Comparison of ENCODE assay signal across 8 cellular contexts in the genomic region with DNA sequence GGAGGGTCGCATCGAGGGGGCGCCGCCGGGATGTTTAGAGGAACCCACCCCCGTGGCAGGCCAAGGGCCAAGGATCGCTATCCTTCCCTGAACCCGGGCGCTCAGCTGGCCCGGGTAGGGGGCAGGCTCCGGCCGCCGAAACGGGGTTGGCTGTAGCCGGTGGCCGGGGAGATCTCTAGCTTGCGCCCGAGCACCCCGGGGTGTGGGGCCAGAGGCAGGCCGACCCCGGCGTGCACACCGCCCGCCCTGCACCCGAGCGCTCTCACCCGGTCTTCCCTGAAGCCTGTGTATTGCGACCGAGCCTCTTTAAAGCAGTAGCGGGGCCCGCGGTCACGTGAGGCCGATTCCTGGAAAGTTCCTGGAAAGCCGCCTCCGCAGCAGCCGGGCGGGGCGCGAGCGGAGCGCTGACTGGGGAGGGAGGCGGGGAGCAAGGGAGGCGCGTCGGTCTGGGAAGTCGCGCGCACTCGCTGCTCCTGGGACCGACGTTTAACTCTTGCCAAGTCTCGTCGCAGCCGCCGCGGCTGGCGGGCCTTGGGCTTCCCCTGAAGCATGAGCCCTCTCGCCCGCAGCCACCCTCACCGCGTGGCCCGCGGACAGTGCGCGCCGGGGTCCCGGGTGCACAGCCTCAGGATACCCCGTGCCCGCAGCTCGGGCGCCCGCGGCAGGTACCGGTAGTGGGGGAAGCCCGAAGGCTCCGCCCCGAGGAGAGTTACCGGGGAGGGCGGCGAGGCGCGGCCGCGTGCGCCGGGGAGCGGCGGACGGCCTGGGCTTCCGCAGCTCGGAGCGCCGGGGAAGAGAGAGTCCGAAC. TPM values are rescaled to one million over a fixed set of nuclear protein-coding genes. Genes with fewer than 3 reads are reported as not detected.
DNase-seq lines count a peak whose midpoint lies in the region; TF ChIP-seq lines count a peak whose summit lies in the region.

No MANE protein-coding gene starts in this region.

- peak; percentile 7 for TF ChIP-seq POLR2A in esophagus muscularis mucosa (IDR thresholded peaks at IDR 0.05; ENCODE audit: low read depth)

- no peak for TF ChIP-seq CTCF in GM20000 (IDR thresholded peaks at IDR 0.05; ENCODE audit: extremely low read depth, missing control alignments)
- TF ChIP-seq CTCF in esophagus muscularis mucosa (IDR thresholded peaks at IDR 0.05), result no peak

- peaks cover 0 to 19% (median 18%) of the 10 kb centered on the region in 4 donors for H3K36me3 ChIP-seq in esophagus muscularis mucosa
- peaks cover 7 to 10% of the 10 kb centered on the region in 2 donors for H3K36me3 ChIP-seq in muscle layer of duodenum (ENCODE audit: control insufficient read depth in 1 of 2, insufficient read depth in 2 of 2, low read length in 2 of 2)

- intact Hi-C loops in esophagus muscularis mucosa (cut with DNase I), result loop anchor here (2.0 to 5.0 kb wide), 4 partner anchors 107 to 272 kb away; partner anchors contain the start of gene CRADD

- in situ Hi-C loops in Caki2 (cut with HindIII; ENCODE audit: low pct_unique_long_range_greater_than_20kb, low sequenced_read_pairs), result no loop called here

- H3K27me3 ChIP-seq in esophagus muscularis mucosa (peaks cover 0 to 16% (median 0%) of the 10 kb centered on the region in 4 donors), muscle layer of duodenum (ENCODE audit: low read depth, low read length) (no peaks in the 10 kb centered on the region)

- peak overlapping the region; percentile 71 to 90 (median 78) for H3K4me3 ChIP-seq in esophagus muscularis mucosa
- H3K4me3 ChIP-seq in muscle layer of duodenum (ENCODE audit: low read depth in 1 of 2, low read length in 2 of 2), result peak overlapping the region; percentile 87

- no peaks in the 10 kb centered on the region for H3K9me3 ChIP-seq in esophagus muscularis mucosa
- H3K9me3 ChIP-seq in muscle layer of duodenum (ENCODE audit: control insufficient read depth in 1 of 2, low read length in 2 of 2), result no peaks in the 10 kb centered on the region

- H3K4me1 ChIP-seq in esophagus muscularis mucosa (peaks cover 3 to 53% (median 23%) of the 10 kb centered on the region in 4 donors), muscle layer of duodenum (ENCODE audit: control insufficient read depth in 1 of 2, insufficient read depth in 2 of 2, low read length in 2 of 2) (peaks cover 0 to 8% of the 10 kb centered on the region in 2 donors)

- DNase-seq in Caki2 (ENCODE audit: low read depth) (peak; percentile 90), GM20000 (ENCODE audit: low spot score) (peak; percentile 88), HT-29 (ENCODE audit: low spot score) (peak; percentile 81), OCI-M2 (lab: John Stamatoyannopoulos, UW; ENCODE audit: unreplicated experiment) (peak; percentile 40), esophagus muscularis mucosa (ENCODE audit: extremely low spot score) (peak; percentile 99)
- DNase-seq in activated T-cell treated with anti-CD3 and anti-CD28 coated beads, Interleukin-2, amount 50 U/mL, for 48 hours, result peak; percentile 93 to 94
- peak; percentile 83 for DNase-seq in stimulated activated CD8-positive, alpha-beta memory T cell treated with anti-CD3 and anti-CD28 coated beads, Interleukin-7, amount 100 ng/mL, for 24 hours (ENCODE audit: low read depth)

- H3K27ac ChIP-seq in esophagus muscularis mucosa (replicated peaks in 1 of 4), result peak overlapping the region; percentile 91 to 95 (median 92)
- peak overlapping the region; percentile 86 for H3K27ac ChIP-seq in muscle layer of duodenum (ENCODE audit: low read length)

- WGBS in esophagus muscularis mucosa, result 1% methylated on average over 27 of the region's 95 CpGs

- TF ChIP-seq EP300 in esophagus muscularis mucosa (IDR thresholded peaks at IDR 0.05), result no peak

RNA-seq across cellular contexts. Expression of gene SOCS2, which starts 1.7 kb away (rescaled TPM):
- total RNA-seq in Caki2 (2014; rRNA removed; shearing (Covaris generic); ENCODE audit: low replicate concordance), result 4.9 and 7.1 TPM in 2 replicates
- total RNA-seq in HT-29 (2014; rRNA removed; shearing (Covaris generic)), result 0.13 and 1.0 TPM in 2 replicates
- 10 to 100 TPM; 10.4 to 46.7 (median 26.5) TPM for total RNA-seq in esophagus muscularis mucosa

Comparison
In these comparisons a context has a peak if more than half of its experiments do, and no peak if none do; other contexts are left out.
1. Peak in every context shown above with its lines: DNase-seq, H3K4me3 ChIP-seq and H3K27ac ChIP-seq.
2. DNase-seq: peak in every context shown above with its lines; median percentile 99 in esophagus muscularis mucosa; 94 in activated T-cell treated with anti-CD3 and anti-CD28 coated beads, Interleukin-2, amount 50 U/mL, for 48 hours; 90 in Caki2; 88 in GM20000; 83 in stimulated activated CD8-positive, alpha-beta memory T cell treated with anti-CD3 and anti-CD28 coated beads, Interleukin-7, amount 100 ng/mL, for 24 hours; 81 in HT-29; 40 in OCI-M2.